1 cellular context compared by ENCODE assay signal in genomic region chr17:73365203-73365933, GRCh38.
TF ChIP-seq lines count a peak whose summit lies in the region.

No MANE protein-coding gene starts in this region.

TF ChIP-seq in H1, 55 proteins besides CTCF, POLR2A, EP300 and RAD21 (continued from another document):
- TF ChIP-seq RFX5 (IDR thresholded peaks at IDR 0.05; ENCODE audit: borderline replicate concordance, low read depth, low read length) = no peak
- no peak for TF ChIP-seq SIRT6 (IDR thresholded peaks at IDR 0.05; ENCODE audit: low read length)
- TF ChIP-seq TAF1 (IDR thresholded peaks at IDR 0.05; ENCODE audit: low read depth, low read length) = no peak
- TF ChIP-seq YY1 (IDR thresholded peaks at IDR 0.05; ENCODE audit: low read depth, low read length) = no peak
- TF ChIP-seq RNF2 (IDR thresholded peaks at IDR 0.05; ENCODE audit: borderline replicate concordance, low read depth, low read length, missing control alignments, poor library complexity, severe bottlenecking) = no peak
- TF ChIP-seq TEAD4 (IDR thresholded peaks at IDR 0.05; ENCODE audit: low read depth, low read length) = no peak
- TF ChIP-seq E2F6 (IDR thresholded peaks at IDR 0.05) = no peak
